ENCODE assay signal across 18 cellular contexts in the genomic region with DNA sequence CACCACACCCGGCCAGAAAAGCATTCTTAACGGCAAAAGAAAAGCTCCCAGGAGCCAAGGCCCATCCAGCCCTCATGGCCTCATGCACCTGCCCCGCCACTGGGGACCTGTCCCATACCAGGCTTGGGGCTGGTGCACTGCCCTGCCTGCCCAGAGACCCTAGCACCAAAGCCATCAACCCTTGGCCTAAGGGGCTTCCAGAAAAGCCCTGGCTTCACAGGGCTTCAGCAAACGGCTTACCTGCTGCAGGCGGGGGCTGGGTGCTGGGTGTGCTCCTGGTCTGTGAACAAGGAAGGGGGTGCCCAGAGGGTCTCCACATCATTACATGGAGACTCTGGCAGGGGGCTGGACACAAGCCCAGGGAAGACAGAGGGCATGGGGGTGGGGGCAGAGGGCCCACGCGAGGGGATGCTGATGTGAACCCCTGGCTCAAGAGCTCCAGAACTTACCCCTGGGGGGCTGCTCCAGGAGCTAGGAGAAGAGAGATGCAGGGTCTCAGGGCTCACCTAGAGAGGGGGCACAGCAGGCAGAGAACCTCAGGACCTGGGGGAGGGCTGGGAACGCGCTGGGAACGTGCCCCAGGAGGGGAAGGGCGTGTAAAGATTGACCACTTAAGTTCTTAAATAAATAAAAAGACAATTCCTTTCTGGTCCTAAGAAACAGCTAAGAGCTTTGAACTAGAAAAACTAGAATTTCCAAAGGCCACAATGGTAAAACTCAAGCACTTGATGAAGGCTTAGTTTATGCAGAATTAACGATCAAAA.
A peak's percentile ranks its signal among the peaks of the same experiment; 100 is the strongest.
DNase-seq lines count a peak whose midpoint lies in the region; ATAC-seq and TF ChIP-seq lines count a peak whose summit lies in the region.
"Had no signal": no experiment of that assay in that cellular context is flagged by ENCODE, and none has a peak within 500 bp of the region (broad histone marks: within the 10 kb centered on the region; RNA-seq: fewer than 3 reads in every experiment).

No MANE protein-coding gene starts in this region.

- no peak overlapping the region for H3K4me2 ChIP-seq in mesenchymal stem cell (ENCODE audit: low read length, poor library complexity, severe bottlenecking)
- H3K4me2 ChIP-seq: KMS-11 had no signal

- no peak overlapping the region for H2BK120ac ChIP-seq in mesenchymal stem cell (ENCODE audit: low read depth, low read length)

- peaks cover 37% of the 10 kb centered on the region for H3K79me1 ChIP-seq in mesenchymal stem cell (replicated peaks; ENCODE audit: low read length, poor library complexity, severe bottlenecking)

- H2AK5ac ChIP-seq in mesenchymal stem cell (ENCODE audit: low read length, severe bottlenecking): peak overlapping the region; percentile 49

- intact Hi-C loops in upper lobe of right lung (cut with DNase I): no loop called here
- intact Hi-C loops in vagina (cut with DNase I): no loop called here

- no peak overlapping the region for H3K9ac ChIP-seq in mesenchymal stem cell (ENCODE audit: low read length)
- H3K9ac ChIP-seq: KMS-11 had no signal

- H2BK12ac ChIP-seq in mesenchymal stem cell (ENCODE audit: low read length in 2 of 2): no peak overlapping the region

- H2AFZ ChIP-seq in mesenchymal stem cell (ENCODE audit: low read depth, low read length): no peak overlapping the region

- H3K9me3 Mint-ChIP-seq in brain: peaks cover 0 to 5% (median 0%) of the 10 kb centered on the region in 5 experiments

- H3K9me3 ChIP-seq in mesenchymal stem cell (ENCODE audit: control insufficient read depth, low read length): no peaks in the 10 kb centered on the region
- H3K9me3 ChIP-seq in upper lobe of right lung: no peaks in the 10 kb centered on the region
- H3K9me3 ChIP-seq in vagina: no peaks in the 10 kb centered on the region
- H3K9me3 ChIP-seq: SJSA1 had no signal

- H3K27me3 Mint-ChIP-seq in brain: no peaks in the 10 kb centered on the region

- peak; percentile 46 for ATAC-seq in upper lobe of right lung
- ATAC-seq: PC-3 had no signal

- H3K27me3 ChIP-seq in mesenchymal stem cell (ENCODE audit: control insufficient read depth in 1 of 2, insufficient read depth in 1 of 2, low read length in 2 of 2): peaks cover 0 to 81% of the 10 kb centered on the region in 2 experiments
- H3K27me3 ChIP-seq in upper lobe of right lung: no peaks in the 10 kb centered on the region
- no peaks in the 10 kb centered on the region for H3K27me3 ChIP-seq in vagina
- H3K27me3 ChIP-seq: SJSA1 had no signal

- H2BK15ac ChIP-seq in mesenchymal stem cell (ENCODE audit: low read depth, poor library complexity, severe bottlenecking): no peak overlapping the region

- no peak overlapping the region for H3K4ac ChIP-seq in mesenchymal stem cell (ENCODE audit: low read depth in 1 of 2, low read length in 2 of 2)

- H3K36me3 Mint-ChIP-seq in brain: no peaks in the 10 kb centered on the region
- H3K36me3 Mint-ChIP-seq: CD4-positive, CD25-positive, alpha-beta regulatory T cell had no signal

- WGBS in mesenchymal stem cell: 89% methylated on average over 8 of the region's 12 CpGs

- no peak for TF ChIP-seq POLR2A in vagina (IDR thresholded peaks at IDR 0.05)

- DNase-seq in DMS53 (lab: John Stamatoyannopoulos, UW) (peak; percentile 34), DMS53 treated with DMSO at 0.1 percent for 48 hours (lab: John Stamatoyannopoulos, UW; ENCODE audit: unreplicated experiment) (no peak), mesenchymal stem cell (no peak), upper lobe of right lung (no peak), iPS-NIHi11 (ENCODE audit: low spot score) (no peak), vagina (ENCODE audit: extremely low spot score in 2 of 2) (no peak)
- DNase-seq in activated naive CD4-positive, alpha-beta T cell treated with Interleukin-2 at 50 U/mL for 16 hours: no peak
- DNase-seq: CD4-positive, CD25-positive, alpha-beta regulatory T cell; DMS 273 treated with DMSO at 0.1 percent for 48 hours; EL; NCI-H187 treated with DMSO at 0.1 percent for 48 hours; NCI-H524 treated with DMSO at 0.1 percent for 48 hours; PC-3 had no signal

- H3K36me3 ChIP-seq in mesenchymal stem cell (ENCODE audit: control insufficient read depth in 1 of 2, insufficient read depth in 2 of 2, low read depth in 1 of 2, low read length in 2 of 2): peaks cover 0 to 24% of the 10 kb centered on the region in 2 experiments
- no peaks in the 10 kb centered on the region for H3K36me3 ChIP-seq in upper lobe of right lung
- H3K36me3 ChIP-seq in vagina: no peaks in the 10 kb centered on the region
- H3K36me3 ChIP-seq: SJSA1 had no signal

- no peak for TF ChIP-seq CTCF in brain (conservative IDR thresholded peaks at IDR 0.05)
- no peak for TF ChIP-seq CTCF in upper lobe of right lung (IDR thresholded peaks at IDR 0.05)
- no peak for TF ChIP-seq CTCF in vagina (IDR thresholded peaks at IDR 0.05)

- no peak overlapping the region for H4K8ac ChIP-seq in mesenchymal stem cell (ENCODE audit: low read length)

- H3K4me1 ChIP-seq in mesenchymal stem cell (ENCODE audit: control insufficient read depth, insufficient read depth, low read depth, low read length): peaks cover 40% of the 10 kb centered on the region
- peaks cover 18% of the 10 kb centered on the region for H3K4me1 ChIP-seq in upper lobe of right lung
- H3K4me1 ChIP-seq in vagina: peaks cover 15% of the 10 kb centered on the region
- H3K4me1 ChIP-seq: SJSA1 had no signal

- no peak overlapping the region for H3K4me3 Mint-ChIP-seq in brain
- H3K4me3 Mint-ChIP-seq: CD4-positive, CD25-positive, alpha-beta regulatory T cell had no signal

- no peak overlapping the region for H3K14ac ChIP-seq in mesenchymal stem cell (ENCODE audit: low read length in 2 of 2)

- H2BK5ac ChIP-seq in mesenchymal stem cell (ENCODE audit: low read depth, low read length, poor library complexity, severe bottlenecking): no peak overlapping the region

- H3K4me3 ChIP-seq in mesenchymal stem cell (ENCODE audit: insufficient read depth in 1 of 2, low read depth in 1 of 2, low read length in 2 of 2) (no peak overlapping the region), upper lobe of right lung (no peak overlapping the region), vagina (no peak overlapping the region)
- H3K4me3 ChIP-seq: GM12878, SJSA1 had no signal

- H3K4me1 Mint-ChIP-seq in brain: peaks cover 56% of the 10 kb centered on the region
- H3K4me1 Mint-ChIP-seq: CD4-positive, CD25-positive, alpha-beta regulatory T cell had no signal

- no peak overlapping the region for H3K18ac ChIP-seq in mesenchymal stem cell (ENCODE audit: low read depth in 1 of 2, low read length in 2 of 2)

- peak overlapping the region in 4 of 5 experiments; percentile 7 to 61 (median 52) for H3K27ac Mint-ChIP-seq in brain
- H3K27ac Mint-ChIP-seq: CD4-positive, CD25-positive, alpha-beta regulatory T cell had no signal

- H4K91ac ChIP-seq in mesenchymal stem cell (ENCODE audit: low read length): no peak overlapping the region

- H3K27ac ChIP-seq in mesenchymal stem cell (ENCODE audit: low read length, poor library complexity, severe bottlenecking) (no peak overlapping the region), upper lobe of right lung (peak overlapping the region; percentile 68), vagina (no peak overlapping the region)
- H3K27ac ChIP-seq: 22Rv1, KMS-11, SJSA1 had no signal

- no peak overlapping the region for H3K23ac ChIP-seq in mesenchymal stem cell (ENCODE audit: low read length in 2 of 2)
